ENCODE assay signal across 19 cellular contexts in genomic region chr13:110938662-110939421, GRCh38. TPM values are rescaled to one million over a fixed set of nuclear protein-coding genes. Genes with fewer than 3 reads are reported as not detected.
DNase-seq lines count a peak whose midpoint lies in the region; ATAC-seq and TF ChIP-seq lines count a peak whose summit lies in the region.
"Had no signal": no experiment of that assay in that cellular context is flagged by ENCODE, and none has a peak within 500 bp of the region (broad histone marks: within the 10 kb centered on the region; RNA-seq: fewer than 3 reads in every experiment).

No MANE protein-coding gene starts in this region.

- ATAC-seq in activated T-cell treated with anti-CD3 and anti-CD28 coated beads, Interleukin-2, amount 50 U/mL, for 4 hours, result peak; percentile 51 to 69
- peak; percentile 55 to 70 for ATAC-seq in stimulated activated naive B cell treated with anti-CD40 and anti-IgM and Interleukin-4, amounts not matched to agents 10 μg/mL and 1 μg/mL and 100 μg/mL, for 72 hours (replicated peaks)
- ATAC-seq in GM18519 (IDR thresholded peaks at IDR 0.05; ENCODE audit: low FRiP score, unreplicated experiment) (no peak), GM18511 (IDR thresholded peaks at IDR 0.05; ENCODE audit: unreplicated experiment) (no peak), GM21447 (IDR thresholded peaks at IDR 0.05; ENCODE audit: unreplicated experiment) (no peak)
- ATAC-seq: A549 had no signal

- H3K27ac ChIP-seq in VCaP, result no peak overlapping the region
- H3K27ac ChIP-seq: A549, C4-2B had no signal

- H3K4me3 ChIP-seq in fibroblast of villous mesenchyme (ENCODE audit: low read depth, low read length), result no peak overlapping the region
- H3K4me3 ChIP-seq: A549 had no signal

- H3K4me3 Mint-ChIP-seq in activated T-cell treated with anti-CD3 and anti-CD28 coated beads, Interleukin-2, amount 50 U/mL, for 4 hours, result no peak overlapping the region
- H3K4me3 Mint-ChIP-seq in stimulated activated naive B cell treated with anti-CD40 and anti-IgM and Interleukin-4, amounts not matched to agents 10 μg/mL and 1 μg/mL and 100 μg/mL, for 72 hours, result no peak overlapping the region
- H3K4me3 Mint-ChIP-seq: H9 had no signal

- no peak for DNase-seq in activated T-cell treated with anti-CD3 and anti-CD28 coated beads, Interleukin-2, amount 50 U/mL, for 4 hours
- no peak for DNase-seq in activated T-cell treated with anti-CD3 and anti-CD28 coated beads, Interleukin-2, amount 50 U/mL, for 48 hours
- no peak for DNase-seq in fibroblast of villous mesenchyme (ENCODE audit: low read depth)
- DNase-seq in stimulated activated naive B cell treated with anti-CD40 and anti-IgM and Interleukin-4, amounts not matched to agents 10 μg/mL and 1 μg/mL and 100 μg/mL, for 72 hours, result no peak
- DNase-seq: H9, Kasumi-1, MM.1S, NCI-H1092 treated with DMSO at 0.1 percent for 48 hours, NCI-H1694, NCI-H2107, NCI-H2227 treated with DMSO at 0.1 percent for 48 hours, NCI-H69, SHP77 had no signal

- peaks cover 1% of the 10 kb centered on the region for H3K36me3 Mint-ChIP-seq in activated T-cell treated with anti-CD3 and anti-CD28 coated beads, Interleukin-2, amount 50 U/mL, for 4 hours (ENCODE audit: insufficient read depth)
- peaks cover 20 to 37% of the 10 kb centered on the region in 2 donors for H3K36me3 Mint-ChIP-seq in stimulated activated naive B cell treated with anti-CD40 and anti-IgM and Interleukin-4, amounts not matched to agents 10 μg/mL and 1 μg/mL and 100 μg/mL, for 72 hours

- peak; percentile 25 for TF ChIP-seq CTCF in VCaP (conservative IDR thresholded peaks at IDR 0.05)
- TF ChIP-seq CTCF in fibroblast of villous mesenchyme (IDR thresholded peaks at IDR 0.05; ENCODE audit: insufficient read depth, low read depth, low read length), result peak; percentile 17

- H3K27ac Mint-ChIP-seq in stimulated activated naive B cell treated with anti-CD40 and anti-IgM and Interleukin-4, amounts not matched to agents 10 μg/mL and 1 μg/mL and 100 μg/mL, for 72 hours, result no peak overlapping the region
- H3K27ac Mint-ChIP-seq: H9 had no signal

- H3K4me1 Mint-ChIP-seq in activated T-cell treated with anti-CD3 and anti-CD28 coated beads, Interleukin-2, amount 50 U/mL, for 4 hours (ENCODE audit: low read depth), result peaks cover 26% of the 10 kb centered on the region
- peaks cover 27 to 51% of the 10 kb centered on the region in 2 donors for H3K4me1 Mint-ChIP-seq in stimulated activated naive B cell treated with anti-CD40 and anti-IgM and Interleukin-4, amounts not matched to agents 10 μg/mL and 1 μg/mL and 100 μg/mL, for 72 hours

- H3K27me3 Mint-ChIP-seq in activated T-cell treated with anti-CD3 and anti-CD28 coated beads, Interleukin-2, amount 50 U/mL, for 4 hours (ENCODE audit: low read depth), result peaks cover 4% of the 10 kb centered on the region
- H3K27me3 Mint-ChIP-seq in stimulated activated naive B cell treated with anti-CD40 and anti-IgM and Interleukin-4, amounts not matched to agents 10 μg/mL and 1 μg/mL and 100 μg/mL, for 72 hours, result no peaks in the 10 kb centered on the region

- peaks cover 33% of the 10 kb centered on the region for H3K9me3 Mint-ChIP-seq in activated T-cell treated with anti-CD3 and anti-CD28 coated beads, Interleukin-2, amount 50 U/mL, for 4 hours
- H3K9me3 Mint-ChIP-seq in stimulated activated naive B cell treated with anti-CD40 and anti-IgM and Interleukin-4, amounts not matched to agents 10 μg/mL and 1 μg/mL and 100 μg/mL, for 72 hours, result peaks cover 30% of the 10 kb centered on the region in 2 donors

RNA-seq across cellular contexts. Expression of gene ANKRD10, which starts 24.0 kb away (rescaled TPM):
- total RNA-seq in activated T-cell treated with anti-CD3 and anti-CD28 coated beads, Interleukin-2, amount 50 U/mL, for 4 hours, result 10 to 100 TPM; 52.4 to 72.4 (median 66.4) TPM
- total RNA-seq in fibroblast of villous mesenchyme, result 60.5 and 89.5 TPM in 2 replicates

Comparison
In these comparisons a context has a peak if more than half of its experiments do, and no peak if none do; other contexts are left out.
1. ATAC-seq: peak in activated T-cell treated with anti-CD3 and anti-CD28 coated beads, Interleukin-2, amount 50 U/mL, for 4 hours (2 of 2) and stimulated activated naive B cell treated with anti-CD40 and anti-IgM and Interleukin-4, amounts not matched to agents 10 μg/mL and 1 μg/mL and 100 μg/mL, for 72 hours (2 of 2); none in GM18519 (single experiment), GM18511 (single experiment) and GM21447 (single experiment).